Comparison of ENCODE assay signal across 19 cellular contexts in genomic region chr9:69207503-69207902, GRCh38. TPM values are rescaled to one million over a fixed set of nuclear protein-coding genes. Genes with fewer than 3 reads are reported as not detected.
DNase-seq lines count a peak whose midpoint lies in the region; ATAC-seq and TF ChIP-seq lines count a peak whose summit lies in the region.
"Had no signal": no experiment of that assay in that cellular context is flagged by ENCODE, and none has a peak within 500 bp of the region (broad histone marks: within the 10 kb centered on the region; RNA-seq: fewer than 3 reads in every experiment).

No MANE protein-coding gene starts in this region.

- H2BK5ac ChIP-seq in H9 (ENCODE audit: insufficient read length, low read length): no peak overlapping the region

- DNase-seq in H9 (peak; percentile 41), heart right ventricle (peak; percentile 23 to 38), KG1 (lab: John Stamatoyannopoulos, UW) (no peak), NCI-H187 treated with DMSO at 0.1 percent for 48 hours (lab: John Stamatoyannopoulos, UW) (no peak), glomerular visceral epithelial cell (ENCODE audit: extremely low spot score) (no peak)
- DNase-seq: activated CD4-positive, CD25-positive, alpha-beta regulatory T cell; activated effector memory CD4-positive, alpha-beta T cell treated with anti-CD3 and anti-CD28 coated beads, Interleukin-2, amount 50 U/mL, for 16 hours; amniotic stem cell; Calu3; gastrocnemius medialis; midbrain; MV-4-11; NCI-H2081; NCI-H748 treated with DMSO at 0.1 percent for 48 hours; stimulated activated CD4-positive, alpha-beta T cell treated with anti-CD3 and anti-CD28 coated beads, Interleukin-2, amount 100 ng/mL, for 48 hours; T-cell had no signal

- peaks cover 10% of the 10 kb centered on the region; the same call in 1 of the 2 replicates for H3K79me2 ChIP-seq in H9 (ENCODE audit: insufficient read depth, low read length)

- no peak overlapping the region for H3K18ac ChIP-seq in H9 (ENCODE audit: insufficient read length, low read depth, low read length)

- no peaks in the 10 kb centered on the region for H4K20me1 ChIP-seq in H9 (ENCODE audit: control insufficient read depth, insufficient read depth, insufficient read length)

- no peak overlapping the region for H3K56ac ChIP-seq in H9 (ENCODE audit: insufficient read length, low read depth, low read length)

- no peak overlapping the region for H4K5ac ChIP-seq in H9 (ENCODE audit: insufficient read length, low read depth, low read length)

- H3K27ac Mint-ChIP-seq in H9 (peak overlapping the region; percentile 45 to 89 (median 68); a peak in 5 of 7 replicates), nephron (peak overlapping the region; percentile 31 to 78 (median 51))
- H3K27ac Mint-ChIP-seq: T-cell had no signal

- peak in 7 of 8 donors; percentile 38 to 79 (median 68) for ATAC-seq in heart right ventricle
- ATAC-seq in activated CD4-positive, CD25-positive, alpha-beta regulatory T cell treated with anti-CD3 and anti-CD28 coated beads, Interleukin-2, amount 50 U/mL, for 24 hours: no peak
- ATAC-seq: gastrocnemius medialis, T-cell had no signal

- no peak overlapping the region for H2BK15ac ChIP-seq in H9 (ENCODE audit: low read depth, low read length)

- H3K36me3 Mint-ChIP-seq in H9 (ENCODE audit: insufficient read depth in 1 of 3, low read depth in 3 of 3) (peaks cover 0 to 2% (median 0%) of the 10 kb centered on the region in 3 experiments; a peak in 2 of 7 replicates), nephron (ENCODE audit: low read depth) (no peaks in the 10 kb centered on the region)
- H3K36me3 Mint-ChIP-seq: T-cell had no signal

- H3K27ac ChIP-seq in H9 (ENCODE audit: insufficient read length, low read depth, low read length) (no peak overlapping the region), VCaP (no peak overlapping the region), heart right ventricle (peak overlapping the region in 7 of 10 donors; percentile 3 to 67 (median 36))
- H3K27ac ChIP-seq: gastrocnemius medialis had no signal

- TF ChIP-seq CTCF in H9 (conservative IDR thresholded peaks at IDR 0.05): peak; percentile 35; the same call in 1 of the 3 replicates
- TF ChIP-seq CTCF in VCaP (conservative IDR thresholded peaks at IDR 0.05): peak; percentile 33
- peak in 3 of 9 donors; percentile 31 to 42 (median 33) for TF ChIP-seq CTCF in heart right ventricle (IDR thresholded peaks at IDR 0.05)
- TF ChIP-seq CTCF in nephron (IDR thresholded peaks at IDR 0.05; ENCODE audit: unreplicated experiment in 3 of 3): no peak

- H3K27me3 Mint-ChIP-seq in H9 (ENCODE audit: low read depth): no peaks in the 10 kb centered on the region
- H3K27me3 Mint-ChIP-seq in nephron (ENCODE audit: low read depth): no peaks in the 10 kb centered on the region
- H3K27me3 Mint-ChIP-seq: T-cell had no signal

- H3K4me1 ChIP-seq in H9 (ENCODE audit: insufficient read depth, low read length): peaks cover 14% of the 10 kb centered on the region
- H3K4me1 ChIP-seq in heart right ventricle: peaks cover 0 to 58% (median 33%) of the 10 kb centered on the region in 9 donors

- H2AK5ac ChIP-seq in H9 (ENCODE audit: insufficient read length, low read length): no peak overlapping the region

- H3K4me3 Mint-ChIP-seq in H9 (no peak overlapping the region; a peak in 1 of 5 replicates), nephron (no peak overlapping the region)
- H3K4me3 Mint-ChIP-seq: T-cell had no signal

- H3K27me3 ChIP-seq in H9 (ENCODE audit: insufficient read depth, low read length): no peaks in the 10 kb centered on the region
- H3K27me3 ChIP-seq in heart right ventricle: no peaks in the 10 kb centered on the region
- H3K27me3 ChIP-seq: gastrocnemius medialis had no signal

- intact Hi-C loops in heart right ventricle (cut with DNase I): no loop called here

- no peaks in the 10 kb centered on the region for H3K9me3 ChIP-seq in H9 (ENCODE audit: control insufficient read depth, low read depth, low read length)
- no peaks in the 10 kb centered on the region for H3K9me3 ChIP-seq in heart right ventricle
- H3K9me3 ChIP-seq: gastrocnemius medialis had no signal

- H4K91ac ChIP-seq in H9 (ENCODE audit: insufficient read length, low read depth, low read length): no peak overlapping the region

- peaks cover 50 to 53% of the 10 kb centered on the region in 2 experiments for H3K4me1 Mint-ChIP-seq in H9
- peaks cover 22% of the 10 kb centered on the region for H3K4me1 Mint-ChIP-seq in nephron
- H3K4me1 Mint-ChIP-seq: T-cell had no signal

- no peak overlapping the region for H3K4ac ChIP-seq in H9 (ENCODE audit: low read depth, low read length)

- no peaks in the 10 kb centered on the region for H3K36me3 ChIP-seq in heart right ventricle
- H3K36me3 ChIP-seq: gastrocnemius medialis had no signal

- no peaks in the 10 kb centered on the region for H3K79me1 ChIP-seq in H9 (ENCODE audit: insufficient read depth, low read depth, low read length, poor library complexity, severe bottlenecking)

- no peaks in the 10 kb centered on the region for H3K23me2 ChIP-seq in H9 (ENCODE audit: insufficient read length, low read depth, low read length, poor library complexity, severe bottlenecking)

- H2BK12ac ChIP-seq in H9 (ENCODE audit: insufficient read length, low read depth, low read length): no peak overlapping the region

- no peak overlapping the region for H3T11ph ChIP-seq in H9 (ENCODE audit: low read length)

- H3K9me3 Mint-ChIP-seq in H9 (no peaks in the 10 kb centered on the region), nephron (no peaks in the 10 kb centered on the region)
- H3K9me3 Mint-ChIP-seq: T-cell had no signal

- no peak overlapping the region for H2BK120ac ChIP-seq in H9 (ENCODE audit: low read depth, low read length, poor library complexity, severe bottlenecking)

- no peak overlapping the region for H3K4me3 ChIP-seq in heart right ventricle
- H3K4me3 ChIP-seq: gastrocnemius medialis had no signal

- no peak overlapping the region for H2BK20ac ChIP-seq in H9 (ENCODE audit: low read depth, low read length, poor library complexity, severe bottlenecking)

- no peak overlapping the region for H3K23ac ChIP-seq in H9 (ENCODE audit: insufficient read length, low read depth, low read length)

- no peak overlapping the region for H2AFZ ChIP-seq in H9 (ENCODE audit: low read length)

- H4K8ac ChIP-seq in H9 (replicated peaks; ENCODE audit: insufficient read length, low read depth, low read length): no peak overlapping the region

- H3K14ac ChIP-seq in H9 (ENCODE audit: insufficient read depth, low read length): no peak overlapping the region

- H3K4me2 ChIP-seq in H9 (ENCODE audit: insufficient read depth, insufficient read length, low read length): no peak overlapping the region

- WGBS in H9 (ENCODE audit: extremely low coverage, insufficient read length, low lambda C conversion rate): no CpG with 5 or more reads among the region's 6 CpGs
- WGBS in heart right ventricle, 2 donors: 42 to 49% methylated on average over 6 of the region's 6 CpGs

- H3K9ac ChIP-seq in H9 (ENCODE audit: extremely low read depth, insufficient read length, low read length): no peak overlapping the region

RNA-seq across cellular contexts. Expression of gene TJP2, which starts 33.4 kb away (rescaled TPM):
- total RNA-seq in H9 (2021): 130 and 133 TPM in 2 replicates
- 100 to 1,000 TPM in 3 of 10 donors, 10 to 100 TPM in 7; 67.8 to 117 (median 87.4) TPM for total RNA-seq in heart right ventricle
- 10 to 100 TPM; 24.2 to 36.1 TPM for polyA plus RNA-seq in heart right ventricle

Comparison
In these comparisons a context has a peak if more than half of its experiments do, and no peak if none do; other contexts are left out.
1. DNase-seq: peak in H9 (single experiment) and heart right ventricle (2 of 2); none in KG1 (single experiment), NCI-H187 treated with DMSO at 0.1 percent for 48 hours (single experiment) and glomerular visceral epithelial cell (single experiment).
2. H3K27ac ChIP-seq: peak in heart right ventricle (7 of 10); none in H9 (single experiment) and VCaP (single experiment).
3. CTCF ChIP-seq: peak in H9 (single experiment) and VCaP (single experiment); none in nephron (0 of 3).
4. ATAC-seq: peak in heart right ventricle (7 of 8); none in activated CD4-positive, CD25-positive, alpha-beta regulatory T cell treated with anti-CD3 and anti-CD28 coated beads, Interleukin-2, amount 50 U/mL, for 24 hours (0 of 2).